ENCODE assay signal across 8 cellular contexts in the genomic region with DNA sequence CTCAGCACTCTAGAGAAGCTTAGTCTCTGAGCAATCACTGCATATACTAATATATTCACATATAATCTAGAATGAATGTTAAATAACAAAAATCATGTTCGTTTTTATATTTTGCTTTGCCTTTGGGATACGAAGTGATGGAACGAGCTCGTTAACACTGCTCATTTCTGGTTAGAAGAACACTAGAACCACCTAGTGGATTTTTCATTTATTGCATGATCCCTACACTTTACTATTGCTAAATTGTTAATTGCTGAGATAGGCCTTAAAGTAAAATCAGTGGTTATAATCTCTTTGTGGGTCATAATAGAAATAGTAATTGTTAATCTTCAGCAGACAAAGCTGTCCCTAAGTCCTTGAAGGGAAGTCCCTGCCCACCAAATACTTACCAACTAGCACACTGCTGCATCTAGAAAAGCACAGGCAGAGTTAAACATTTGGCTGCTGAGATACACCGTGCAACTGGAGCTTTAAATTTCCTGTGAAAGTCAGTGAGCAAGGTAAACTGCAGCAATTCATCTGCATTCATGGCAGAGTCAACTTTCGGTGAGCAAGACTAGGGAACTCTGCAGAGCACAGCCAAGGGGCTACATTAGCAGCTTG.
DNase-seq lines count a peak whose midpoint lies in the region; ATAC-seq and TF ChIP-seq lines count a peak whose summit lies in the region.

No MANE protein-coding gene starts in this region.

- no peak overlapping the region for H3K27ac ChIP-seq in lower lobe of right lung

- intact Hi-C loops in lower lobe of right lung (cut with DNase I) = no loop called here

- H3K4me3 ChIP-seq in lower lobe of right lung (no peak overlapping the region), MG63 (no peak overlapping the region)

- DNase-seq in DMS153 treated with DMSO at 0.1 percent for 48 hours (lab: John Stamatoyannopoulos, UW; ENCODE audit: unreplicated experiment) (peak; percentile 15), NCI-H446 treated with DMSO at 0.1 percent for 48 hours (lab: John Stamatoyannopoulos, UW) (peak; percentile 17), cerebellum (ENCODE audit: low spot score) (peak; percentile 70), lower lobe of right lung (no peak), NCI-H524 treated with DMSO at 0.1 percent for 48 hours (lab: John Stamatoyannopoulos, UW) (no peak), MG63 (no peak)

- H3K27me3 ChIP-seq in lower lobe of right lung (ENCODE audit: low read depth) = no peaks in the 10 kb centered on the region
- no peaks in the 10 kb centered on the region for H3K27me3 ChIP-seq in MG63

- ATAC-seq in GM19372 (IDR thresholded peaks at IDR 0.05; ENCODE audit: low read depth, unreplicated experiment) (peak; percentile 90), HG03342 (IDR thresholded peaks at IDR 0.05; ENCODE audit: unreplicated experiment) (peak; percentile 91), lower lobe of right lung (peak; percentile 67 to 77)

- peak; percentile 47 for TF ChIP-seq CTCF in lower lobe of right lung (IDR thresholded peaks at IDR 0.05)

- no peaks in the 10 kb centered on the region for H3K9me3 ChIP-seq in lower lobe of right lung
- no peaks in the 10 kb centered on the region for H3K9me3 ChIP-seq in MG63

- no peaks in the 10 kb centered on the region for H3K4me1 ChIP-seq in lower lobe of right lung

- H3K36me3 ChIP-seq in lower lobe of right lung (no peaks in the 10 kb centered on the region), MG63 (no peaks in the 10 kb centered on the region)

Comparison
In these comparisons a context has a peak if more than half of its experiments do, and no peak if none do; other contexts are left out.
1. DNase-seq: peak in DMS153 treated with DMSO at 0.1 percent for 48 hours (single experiment), NCI-H446 treated with DMSO at 0.1 percent for 48 hours (single experiment) and cerebellum (single experiment); none in lower lobe of right lung (single experiment), NCI-H524 treated with DMSO at 0.1 percent for 48 hours (single experiment) and MG63 (single experiment).
2. Peak in every context shown above with its lines, with median percentiles within 50 percentile points of each other: ATAC-seq.